In the genomic region with DNA sequence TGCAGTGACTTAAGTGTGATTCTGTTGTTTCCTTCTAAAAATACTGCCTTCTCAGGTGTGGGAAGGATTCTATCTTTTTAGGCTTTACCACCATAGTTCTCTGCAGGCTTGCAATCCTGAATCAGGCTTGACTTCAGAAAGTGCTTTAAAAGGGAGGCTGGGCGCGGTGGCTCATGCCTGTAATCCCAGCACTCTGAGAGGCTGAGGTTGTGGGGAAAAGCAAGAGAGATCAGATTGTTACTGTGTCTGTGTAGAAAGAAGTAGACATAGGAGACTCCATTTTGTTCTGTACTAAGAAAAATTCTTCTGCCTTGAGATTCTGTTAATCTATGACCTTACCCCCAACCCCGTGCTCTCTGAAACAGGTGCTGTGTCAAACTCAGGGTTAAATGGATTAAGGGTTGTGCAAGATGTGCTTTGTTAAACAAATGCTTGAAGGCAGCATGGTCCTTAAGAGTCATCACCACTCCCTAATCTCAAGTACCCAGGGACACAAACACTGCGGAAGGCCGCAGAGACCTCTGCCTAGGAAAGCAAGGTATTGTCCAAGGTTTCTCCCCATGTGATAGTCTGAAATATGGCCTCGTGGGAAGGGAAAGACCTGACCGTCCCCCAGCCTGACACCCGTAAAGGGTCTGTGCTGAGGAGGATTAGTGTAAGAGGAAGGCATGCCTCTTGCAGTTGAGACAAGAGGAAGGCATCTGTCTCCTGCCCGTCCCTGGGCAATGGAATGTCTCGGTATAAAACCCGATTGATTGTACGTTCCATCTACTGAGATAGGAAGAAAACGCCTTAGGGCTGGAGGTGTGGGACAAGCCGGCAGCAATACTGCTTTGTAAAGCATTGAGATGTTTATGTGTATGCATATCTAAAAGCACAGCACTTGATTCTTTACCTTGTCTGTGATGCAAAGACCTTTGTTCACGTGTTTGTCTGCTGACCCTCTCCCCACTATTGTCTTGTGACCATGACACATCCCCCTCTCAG, we compare ENCODE assay signal across 8 cellular contexts. TPM values are rescaled to one million over a fixed set of nuclear protein-coding genes. Genes with fewer than 3 reads are reported as not detected.
DNase-seq lines count a peak whose midpoint lies in the region; ATAC-seq and TF ChIP-seq lines count a peak whose summit lies in the region.
"Not testable (repeated sequence)": the region's sequence is repeated elsewhere in the genome, so short reads cannot be mapped to it uniquely, and the experiment has no call there.

No MANE protein-coding gene starts in this region.

- not testable (repeated sequence) for H3K9me3 Mint-ChIP-seq in Caco-2 (ENCODE audit: unreplicated experiment); T-cell; activated naive CD8-positive, alpha-beta T cell (ENCODE audit: low read depth); neural crest cell; type B pancreatic cell

- H3K27ac Mint-ChIP-seq in Caco-2 (ENCODE audit: unreplicated experiment) (peak overlapping the region; percentile 69), T-cell (peak overlapping the region; percentile 52 to 55), neural crest cell (ENCODE audit: unreplicated experiment) (peak overlapping the region; percentile 27), type B pancreatic cell (peak overlapping the region; percentile 81)
- peak overlapping the region; percentile 28 for H3K27ac Mint-ChIP-seq in activated naive CD8-positive, alpha-beta T cell

- not testable (repeated sequence) for H3K9me3 ChIP-seq in Caco-2; HUES48 (ENCODE audit: control insufficient read depth, insufficient read depth, low read length); gastroesophageal sphincter; left lung

- not testable (repeated sequence) for ATAC-seq in T-cell (replicated peaks in 1 of 4); gastroesophageal sphincter
- peak; percentile 30 for ATAC-seq in left lung

- H3K4me3 ChIP-seq in Caco-2 (ENCODE audit: low read depth, low read length); gastroesophageal sphincter; left lung: not testable (repeated sequence)
- peak overlapping the region; percentile 46 for H3K4me3 ChIP-seq in HUES48 (ENCODE audit: low read depth, low read length)

- not testable (repeated sequence) for TF ChIP-seq CTCF in Caco-2 (IDR thresholded peaks at IDR 0.05; ENCODE audit: insufficient read depth in 1 of 2, low read depth in 1 of 2, low read length in 1 of 2, severe bottlenecking in 1 of 2, unreplicated experiment in 1 of 2); gastroesophageal sphincter (IDR thresholded peaks at IDR 0.05); left lung (IDR thresholded peaks at IDR 0.05); neural crest cell (conservative IDR thresholded peaks at IDR 0.05); type B pancreatic cell (conservative IDR thresholded peaks at IDR 0.05)

- CTCF ChIA-PET in Caco-2 (lab: Charles Lee), result not testable (repeated sequence)
- CTCF ChIA-PET in T-cell (lab: Charles Lee), result interaction anchor here in 1 of 2 donors (0.7 to 1.1 kb wide), 2 partner anchors 23 to 47 kb away, joined by 3 to 5 read pairs; no protein-coding TSS in a partner anchor

- POLR2A ChIA-PET in Caco-2 (lab: Charles Lee), result not testable (repeated sequence)
- POLR2A ChIA-PET in T-cell (lab: Charles Lee), result interaction anchor here in 1 of 2 donors (0.6 kb wide), 1 partner anchor 128 kb away, joined by 7 read pairs; no protein-coding TSS in a partner anchor

- not testable (repeated sequence) for H3K27me3 Mint-ChIP-seq in Caco-2 (ENCODE audit: insufficient read depth, unreplicated experiment); T-cell; activated naive CD8-positive, alpha-beta T cell; neural crest cell (ENCODE audit: low read depth); type B pancreatic cell

- 75 to 90% methylated on average over 2 to 5 of the region's 15 CpGs for WGBS in gastroesophageal sphincter (ENCODE audit: low coverage in 1 of 2), 2 donors

- not testable (repeated sequence) for TF ChIP-seq EP300 in gastroesophageal sphincter (IDR thresholded peaks at IDR 0.05)

- TF ChIP-seq POLR2A in gastroesophageal sphincter (IDR thresholded peaks at IDR 0.05), result not testable (repeated sequence)

- H3K27me3 ChIP-seq in Caco-2 (replicated peaks; ENCODE audit: control insufficient read depth, insufficient read depth, low read length); HUES48 (ENCODE audit: control insufficient read depth, insufficient read depth, low read length); gastroesophageal sphincter; left lung: not testable (repeated sequence)

- H3K27ac ChIP-seq in HUES48 (ENCODE audit: low read depth, low read length) (peak overlapping the region; percentile 76), gastroesophageal sphincter (peak overlapping the region in 3 of 4 donors; percentile 5 to 58 (median 48)), left lung (peak overlapping the region; percentile 48 to 77)

- H3K4me1 ChIP-seq in Caco-2, result not testable (repeated sequence)
- H3K4me1 ChIP-seq in HUES48 (ENCODE audit: control insufficient read depth, insufficient read depth, low read length) (peaks cover 17% of the 10 kb centered on the region), gastroesophageal sphincter (peaks cover 0 to 25% (median 0%) of the 10 kb centered on the region in 3 donors), left lung (peaks cover 0 to 52% of the 10 kb centered on the region in 2 donors)

- peaks cover 19% of the 10 kb centered on the region for H3K4me1 Mint-ChIP-seq in Caco-2 (ENCODE audit: low read depth, unreplicated experiment)
- peaks cover 16 to 19% (median 17%) of the 10 kb centered on the region in 3 donors for H3K4me1 Mint-ChIP-seq in T-cell
- peaks cover 22% of the 10 kb centered on the region for H3K4me1 Mint-ChIP-seq in activated naive CD8-positive, alpha-beta T cell (ENCODE audit: low read depth)
- peaks cover 17% of the 10 kb centered on the region for H3K4me1 Mint-ChIP-seq in neural crest cell
- peaks cover 12% of the 10 kb centered on the region for H3K4me1 Mint-ChIP-seq in type B pancreatic cell (ENCODE audit: unreplicated experiment)

- not testable (repeated sequence) for DNase-seq in Caco-2; T-cell; left lung; neural crest cell (ENCODE audit: low read depth, low spot score); type B pancreatic cell (ENCODE audit: extremely low spot score, unreplicated experiment)

- intact Hi-C loops in Caco-2 (cut with micrococcal nuclease; ENCODE audit: unreplicated experiment), result loop anchor here (10.0 kb wide), 1 partner anchor 83 kb away; a partner anchor contains a TSS
- intact Hi-C loops in left lung (cut with DNase I), result not testable (repeated sequence)

- H3K36me3 Mint-ChIP-seq in Caco-2 (ENCODE audit: insufficient read depth, unreplicated experiment); T-cell; activated naive CD8-positive, alpha-beta T cell; neural crest cell (ENCODE audit: low read depth); type B pancreatic cell: not testable (repeated sequence)

- not testable (repeated sequence) for H3K4me3 Mint-ChIP-seq in Caco-2 (ENCODE audit: unreplicated experiment); T-cell; activated naive CD8-positive, alpha-beta T cell; neural crest cell; type B pancreatic cell

- not testable (repeated sequence) for BruUV-seq in Caco-2 (replicated peaks; lab: Mats Ljungman, UMichigan)

- H3K9ac ChIP-seq in HUES48 (ENCODE audit: low read depth, low read length), result peak overlapping the region; percentile 40; the same call in 1 of the 2 replicates

- not testable (repeated sequence) for H3K36me3 ChIP-seq in Caco-2 (ENCODE audit: control insufficient read depth, insufficient read depth, low read length); HUES48 (ENCODE audit: control insufficient read depth, insufficient read depth, low read length); gastroesophageal sphincter; left lung

RNA-seq across cellular contexts. Expression of a gene that starts 5.5 kb away (rescaled TPM):
- 958 and 971 TPM in 2 replicates for total RNA-seq in Caco-2 (2022)
- total RNA-seq in T-cell, result 1,000 to 10,000 TPM; 1,381 to 1,498 (median 1,473) TPM
- total RNA-seq in gastroesophageal sphincter, result 1,000 to 10,000 TPM in 3 of 4 donors, 100 to 1,000 TPM in 1; 852 to 2,330 (median 1,498) TPM
- 100 to 1,000 TPM; 811 to 860 TPM for total RNA-seq in left lung
- total RNA-seq in neural crest cell, result 1,315 and 1,351 TPM in 2 replicates
- 1,197 and 1,373 TPM in 2 replicates for total RNA-seq in type B pancreatic cell (ENCODE audit: low replicate concordance)

RNA-seq across cellular contexts. Expression of a gene that starts 15.0 kb away (rescaled TPM):
- total RNA-seq in Caco-2 (2022) (16.4 and 18.0 TPM in 2 replicates), T-cell (10 to 100 TPM; 38.7 to 61.4 (median 45.6) TPM), gastroesophageal sphincter (10 to 100 TPM; 17.1 to 32.7 (median 23.6) TPM), left lung (10 to 100 TPM; 16.6 to 18.1 TPM), neural crest cell (16.6 and 17.2 TPM in 2 replicates), type B pancreatic cell (ENCODE audit: low replicate concordance) (15.4 and 18.4 TPM in 2 replicates)

RNA-seq across cellular contexts. Expression of a gene that starts 32.4 kb away (rescaled TPM):
- total RNA-seq in Caco-2 (2022), result 4.3 and 4.5 TPM in 2 replicates
- total RNA-seq in T-cell, result 10 to 100 TPM in 4 of 5 donors, 1 to 10 TPM in 1; 9.9 to 13.9 (median 12.7) TPM
- total RNA-seq in gastroesophageal sphincter, result 10 to 100 TPM in 1 of 4 donors, 1 to 10 TPM in 3; 7.8 to 11.4 (median 8.8) TPM
- 10 to 100 TPM in 1 of 2 donors, 1 to 10 TPM in 1; 8.5 to 11.2 TPM for total RNA-seq in left lung
- 25.1 and 27.4 TPM in 2 replicates for total RNA-seq in neural crest cell
- total RNA-seq in type B pancreatic cell (ENCODE audit: low replicate concordance), result 11.3 and 24.2 TPM in 2 replicates

Comparison
In these comparisons a context has a peak if more than half of its experiments do, and no peak if none do; other contexts are left out.
1. H3K27ac Mint-ChIP-seq: peak in every context shown above with its lines; median percentile 81 in type B pancreatic cell; 69 in Caco-2; 54 in T-cell; 28 in activated naive CD8-positive, alpha-beta T cell; 27 in neural crest cell.